26 cellular contexts compared by ENCODE assay signal in genomic region chr7:42167914-42168236, GRCh38.
"Had no signal": no experiment of that assay in that cellular context is flagged by ENCODE, and none has a peak within 500 bp of the region (broad histone marks: within the 10 kb centered on the region; RNA-seq: fewer than 3 reads in every experiment).

No MANE protein-coding gene starts in this region.

- H3K27me3 Mint-ChIP-seq: activated B cell treated with CpG ODN at 0.5 μM for 24 hours; activated CD4-positive, alpha-beta T cell treated with anti-CD3 and anti-CD28 coated beads, Interleukin-2, amount 10 ng/mL, durations not matched to agents 24 days and 14 days; activated CD8-positive, alpha-beta memory T cell treated with anti-CD3 and anti-CD28 coated beads, Interleukin-2, amount 10 ng/mL, durations not matched to agents 7 days and 5 days; T-helper 17 cell had no signal

- H3K27me3 ChIP-seq: ascending aorta, brain microvascular endothelial cell, cardiac muscle cell had no signal

- H3K9me3 Mint-ChIP-seq: activated B cell treated with CpG ODN at 0.5 μM for 24 hours; activated CD4-positive, alpha-beta T cell treated with anti-CD3 and anti-CD28 coated beads, Interleukin-2, amount 10 ng/mL, durations not matched to agents 24 days and 14 days; activated naive CD4-positive, alpha-beta T cell treated with anti-CD3 and anti-CD28 coated beads, Interleukin-2, amount 50 U/mL, for 72 hours; activated naive CD8-positive, alpha-beta T cell treated with anti-CD3 and anti-CD28 coated beads, Interleukin-2, amount 50 U/mL, for 24 hours; activated T-cell treated with anti-CD3 and anti-CD28 coated beads, Interleukin-2, amount 50 U/mL, for 4 hours had no signal

- H3K4me1 ChIP-seq: ascending aorta had no signal

- H3K4me3 Mint-ChIP-seq: activated B cell treated with CpG ODN at 0.5 μM for 24 hours; activated CD4-positive, alpha-beta T cell treated with anti-CD3 and anti-CD28 coated beads, Interleukin-2, amount 10 ng/mL, durations not matched to agents 24 days and 14 days; activated CD8-positive, alpha-beta memory T cell treated with anti-CD3 and anti-CD28 coated beads, Interleukin-2, amount 10 ng/mL, durations not matched to agents 7 days and 5 days; activated naive CD8-positive, alpha-beta T cell treated with anti-CD3 and anti-CD28 coated beads, Interleukin-2, amount 50 U/mL, for 24 hours; activated T-cell treated with anti-CD3 and anti-CD28 coated beads, Interleukin-2, amount 50 U/mL, for 4 hours; T-helper 17 cell had no signal

- DNase-seq: activated B cell treated with CpG ODN at 0.5 μM for 24 hours; activated CD4-positive, alpha-beta T cell treated with anti-CD3 and anti-CD28 coated beads for 1 hour; activated CD4-positive, alpha-beta T cell treated with anti-CD3 and anti-CD28 coated beads, Interleukin-2, amount 10 ng/mL, durations not matched to agents 24 days and 14 days; activated CD4-positive, alpha-beta T cell treated with anti-CD3 and anti-CD28 coated beads, Interleukin-2, amount 50 U/mL, for 48 hours; activated CD8-positive, alpha-beta memory T cell treated with anti-CD3 and anti-CD28 coated beads, Interleukin-2, amount 10 ng/mL, durations not matched to agents 7 days and 5 days; activated effector memory CD4-positive, alpha-beta T cell treated with anti-CD3 and anti-CD28 coated beads, Interleukin-2, amount 50 U/mL, for 16 hours; activated naive CD4-positive, alpha-beta T cell treated with Interleukin-2 at 50 U/mL for 16 hours; activated naive CD8-positive, alpha-beta T cell treated with anti-CD3 and anti-CD28 coated beads, Interleukin-2, amount 50 U/mL, for 24 hours; activated T-cell treated with anti-CD3 and anti-CD28 coated beads, Interleukin-2, amount 50 U/mL, for 4 hours; amniotic stem cell; brain microvascular endothelial cell; cerebellar nuclear complex; NCI-H1092; NCI-H1417; NCI-H1930; NCI-H2171; NCI-H2227 treated with DMSO at 0.1 percent for 48 hours; NCI-H526; PC-9; SHP77 treated with DMSO at 0.1 percent for 48 hours; T-helper 17 cell; T-helper 9 cell had no signal

- H3K9me3 ChIP-seq: ascending aorta had no signal

- H3K36me3 Mint-ChIP-seq: activated CD8-positive, alpha-beta memory T cell treated with anti-CD3 and anti-CD28 coated beads, Interleukin-2, amount 10 ng/mL, durations not matched to agents 7 days and 5 days; activated naive CD4-positive, alpha-beta T cell treated with anti-CD3 and anti-CD28 coated beads, Interleukin-2, amount 50 U/mL, for 72 hours had no signal

- H3K4me3 ChIP-seq: ascending aorta, cardiac muscle cell, PC-9 had no signal

- H3K4me1 Mint-ChIP-seq: activated B cell treated with CpG ODN at 0.5 μM for 24 hours; activated CD4-positive, alpha-beta T cell treated with anti-CD3 and anti-CD28 coated beads, Interleukin-2, amount 10 ng/mL, durations not matched to agents 24 days and 14 days; activated CD8-positive, alpha-beta memory T cell treated with anti-CD3 and anti-CD28 coated beads, Interleukin-2, amount 10 ng/mL, durations not matched to agents 7 days and 5 days; activated naive CD8-positive, alpha-beta T cell treated with anti-CD3 and anti-CD28 coated beads, Interleukin-2, amount 50 U/mL, for 24 hours; T-helper 17 cell had no signal

- H3K27ac Mint-ChIP-seq: activated B cell treated with CpG ODN at 0.5 μM for 24 hours; activated CD4-positive, alpha-beta T cell treated with anti-CD3 and anti-CD28 coated beads, Interleukin-2, amount 10 ng/mL, durations not matched to agents 24 days and 14 days; activated CD8-positive, alpha-beta memory T cell treated with anti-CD3 and anti-CD28 coated beads, Interleukin-2, amount 10 ng/mL, durations not matched to agents 7 days and 5 days; activated naive CD4-positive, alpha-beta T cell treated with anti-CD3 and anti-CD28 coated beads, Interleukin-2, amount 50 U/mL, for 72 hours; activated naive CD8-positive, alpha-beta T cell treated with anti-CD3 and anti-CD28 coated beads, Interleukin-2, amount 50 U/mL, for 24 hours; T-helper 17 cell had no signal

- H3K27ac ChIP-seq: ascending aorta, brain microvascular endothelial cell, cardiac muscle cell, KMS-11, PC-9 had no signal

- H3K36me3 ChIP-seq: ascending aorta, brain microvascular endothelial cell, cardiac muscle cell had no signal
